1 cellular context compared by ENCODE assay signal in genomic region chr6:116500969-116501433, GRCh38.
TF ChIP-seq lines count a peak whose summit lies in the region.

No MANE protein-coding gene starts in this region.

TF ChIP-seq in H1, 55 proteins besides CTCF, POLR2A, EP300 and RAD21:
- TF ChIP-seq TBP (IDR thresholded peaks at IDR 0.05; ENCODE audit: low read depth, low read length) (no peak), FOSL1 (IDR thresholded peaks at IDR 0.05; ENCODE audit: insufficient read depth, low read depth, low read length) (no peak), CTBP2 (IDR thresholded peaks at IDR 0.05; ENCODE audit: borderline replicate concordance, insufficient read depth, insufficient read length, low read length) (no peak), MAX (IDR thresholded peaks at IDR 0.05) (no peak), NRF1 (IDR thresholded peaks at IDR 0.05; ENCODE audit: low read depth, low read length) (no peak), KDM1A (IDR thresholded peaks at IDR 0.05; ENCODE audit: borderline replicate concordance, low read length) (no peak), GABPA (IDR thresholded peaks at IDR 0.05; ENCODE audit: borderline replicate concordance, insufficient read depth, low read length) (no peak), SIN3A (conservative IDR thresholded peaks at IDR 0.05 in 1 of 2, IDR thresholded peaks at IDR 0.05 in 1 of 2; ENCODE audit: low read depth in 1 of 2, low read length in 2 of 2) (no peak), KDM4A (IDR thresholded peaks at IDR 0.05; ENCODE audit: low read depth, low read length, severe bottlenecking) (no peak), BACH1 (IDR thresholded peaks at IDR 0.05; ENCODE audit: low read length) (no peak), EZH2 (IDR thresholded peaks at IDR 0.05; ENCODE audit: low read depth, low read length, severe bottlenecking) (no peak)
